1 cellular context compared by ENCODE assay signal in the genomic region with DNA sequence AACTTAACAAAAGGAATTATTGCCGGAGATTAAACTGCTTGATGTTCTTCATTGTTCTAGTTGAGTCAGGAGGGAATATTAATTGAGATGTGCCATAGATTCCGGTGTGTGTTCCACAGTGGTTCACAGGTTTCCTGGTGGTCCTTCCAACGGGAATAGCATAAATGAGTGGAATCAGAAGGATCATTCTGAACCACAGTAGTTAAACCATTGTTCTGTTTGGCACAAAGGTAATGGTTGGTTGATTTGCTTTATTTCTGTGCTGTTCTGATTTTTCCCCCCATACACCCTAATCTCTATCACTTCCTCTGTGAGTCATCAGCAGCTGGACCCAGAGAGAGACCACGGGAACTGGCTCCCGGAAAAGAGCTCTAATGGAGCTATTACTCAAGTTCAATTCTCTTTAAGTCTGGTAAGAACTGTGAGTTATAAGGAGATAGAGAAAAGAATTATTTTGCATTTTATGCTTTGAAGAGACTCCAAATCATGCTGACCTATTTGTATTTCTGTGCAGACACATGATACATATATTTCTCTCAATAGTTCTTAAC.
A peak's percentile ranks its signal among the peaks of the same experiment; 100 is the strongest.
TF ChIP-seq lines count a peak whose summit lies in the region.

No MANE protein-coding gene starts in this region.

TF ChIP-seq in endothelial cell of umbilical vein, 7 proteins besides CTCF, POLR2A, EP300 and RAD21:
- TF ChIP-seq GATA2 (IDR thresholded peaks at IDR 0.05; ENCODE audit: insufficient read depth, insufficient read length, low read depth, low read length), result peak; percentile 78
- TF ChIP-seq FOS (IDR thresholded peaks at IDR 0.05; ENCODE audit: borderline replicate concordance, insufficient read depth, low read length), result peak; percentile 94
- peak; percentile 78 for TF ChIP-seq JUN (IDR thresholded peaks at IDR 0.05; ENCODE audit: borderline replicate concordance, insufficient read depth, insufficient read length, low read depth)
- peak; percentile 64 for TF ChIP-seq POLR2AphosphoS5 (IDR thresholded peaks at IDR 0.05; ENCODE audit: insufficient read depth, low read depth, low read length)
- TF ChIP-seq, protein P1, sequence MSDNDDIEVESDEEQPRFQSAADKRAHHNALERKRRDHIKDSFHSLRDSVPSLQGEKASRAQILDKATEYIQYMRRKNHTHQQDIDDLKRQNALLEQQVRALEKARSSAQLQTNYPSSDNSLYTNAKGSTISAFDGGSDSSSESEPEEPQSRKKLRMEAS (IDR thresholded peaks at IDR 0.05; ENCODE audit: insufficient read depth, insufficient read length), result no peak
- TF ChIP-seq MYC (IDR thresholded peaks at IDR 0.05; ENCODE audit: low read depth, low read length), result no peak
- no peak for TF ChIP-seq EZH2 (IDR thresholded peaks at IDR 0.05; ENCODE audit: borderline replicate concordance, low read depth, low read length, severe bottlenecking)
